8 cellular contexts compared by ENCODE assay signal in genomic region chr9:36855443-36856315, GRCh38.
A peak's percentile ranks its signal among the peaks of the same experiment; 100 is the strongest.
DNase-seq lines count a peak whose midpoint lies in the region; ATAC-seq and TF ChIP-seq lines count a peak whose summit lies in the region.

No MANE protein-coding gene starts in this region.

- no peaks in the 10 kb centered on the region for H3K9me3 ChIP-seq in CD8-positive, alpha-beta T cell (ENCODE audit: low read length)
- H3K9me3 ChIP-seq in PC-9 (ENCODE audit: insufficient read depth, low read depth) (no peaks in the 10 kb centered on the region), tibial artery (no peaks in the 10 kb centered on the region)

- no peaks in the 10 kb centered on the region for H3K4me1 ChIP-seq in CD8-positive, alpha-beta T cell (ENCODE audit: insufficient read depth, low read length)
- H3K4me1 ChIP-seq in PC-9 (replicated peaks; ENCODE audit: insufficient read depth) (no peaks in the 10 kb centered on the region), tibial artery (no peaks in the 10 kb centered on the region)

- H3K27me3 ChIP-seq in CD8-positive, alpha-beta T cell (ENCODE audit: insufficient read depth, low read length) = no peaks in the 10 kb centered on the region
- H3K27me3 ChIP-seq in PC-9 (ENCODE audit: insufficient read depth, low read depth) = peaks cover 42% of the 10 kb centered on the region; the same call in 1 of the 2 replicates
- H3K27me3 ChIP-seq in tibial artery = peaks cover 0 to 60% of the 10 kb centered on the region in 2 donors

- H3K36me3 ChIP-seq in CD8-positive, alpha-beta T cell (ENCODE audit: insufficient read depth, low read length) = no peaks in the 10 kb centered on the region
- H3K36me3 ChIP-seq in PC-9 (ENCODE audit: low read depth) = no peaks in the 10 kb centered on the region
- no peaks in the 10 kb centered on the region for H3K36me3 ChIP-seq in tibial artery

- peak in 6 of 7 experiments; percentile 9 to 53 (median 23) for DNase-seq in CD8-positive, alpha-beta T cell
- DNase-seq in PC-9 (peak in 1 of 2 experiments; percentile 55), epithelial cell of esophagus (ENCODE audit: low read depth) (peak; percentile 41), amniotic stem cell (lab: John Stamatoyannopoulos, UW) (no peak), tibial artery (no peak), KG1 (lab: John Stamatoyannopoulos, UW) (no peak)
- peak; percentile 14 to 70 for DNase-seq in stimulated activated effector memory CD8-positive, alpha-beta T cell treated with anti-CD3 and anti-CD28 coated beads, Interleukin-12 subunit alpha, Interleukin-12 subunit beta, amount 100 ng/mL, for 72 hours (ENCODE audit: low spot score in 2 of 2)

- no peak for ATAC-seq in CD8-positive, alpha-beta T cell
- ATAC-seq in GM21723 (IDR thresholded peaks at IDR 0.05; ENCODE audit: unreplicated experiment) = peak; percentile 65
- ATAC-seq in stimulated activated effector memory CD8-positive, alpha-beta T cell treated with anti-CD3 and anti-CD28 coated beads, Interleukin-12 subunit alpha, Interleukin-12 subunit beta, amount 100 ng/mL, for 72 hours = peak; percentile 86

- H3K9me2 ChIP-seq in PC-9 (ENCODE audit: insufficient read depth) = no peaks in the 10 kb centered on the region

- TF ChIP-seq CTCF in CD8-positive, alpha-beta T cell (IDR thresholded peaks at IDR 0.05) = no peak
- TF ChIP-seq CTCF in PC-9 (conservative IDR thresholded peaks at IDR 0.05) (peak; percentile 32; the same call in 1 of the 2 replicates), epithelial cell of esophagus (IDR thresholded peaks at IDR 0.05; ENCODE audit: insufficient read depth, low read depth, low read length, missing control alignments) (peak; percentile 38), tibial artery (IDR thresholded peaks at IDR 0.05) (no peak)

- no peak overlapping the region for H3K27ac Mint-ChIP-seq in CD8-positive, alpha-beta T cell
- H3K27ac Mint-ChIP-seq in stimulated activated effector memory CD8-positive, alpha-beta T cell treated with anti-CD3 and anti-CD28 coated beads, Interleukin-12 subunit alpha, Interleukin-12 subunit beta, amount 100 ng/mL, for 72 hours = no peak overlapping the region

- no peak overlapping the region for H3K4me3 ChIP-seq in CD8-positive, alpha-beta T cell (ENCODE audit: low read depth, low read length)
- no peak overlapping the region for H3K4me3 ChIP-seq in PC-9
- no peak overlapping the region for H3K4me3 ChIP-seq in epithelial cell of esophagus (ENCODE audit: low read length)
- H3K4me3 ChIP-seq in tibial artery = no peak overlapping the region

- peaks cover 6% of the 10 kb centered on the region for H3K4me1 Mint-ChIP-seq in CD8-positive, alpha-beta T cell (ENCODE audit: low read depth)
- H3K4me1 Mint-ChIP-seq in stimulated activated effector memory CD8-positive, alpha-beta T cell treated with anti-CD3 and anti-CD28 coated beads, Interleukin-12 subunit alpha, Interleukin-12 subunit beta, amount 100 ng/mL, for 72 hours = peaks cover 15% of the 10 kb centered on the region

- H3K27ac ChIP-seq in CD8-positive, alpha-beta T cell (ENCODE audit: low read depth, low read length) = no peak overlapping the region
- no peak overlapping the region for H3K27ac ChIP-seq in PC-9
- no peak overlapping the region for H3K27ac ChIP-seq in tibial artery

- no peaks in the 10 kb centered on the region for H3K27me3 Mint-ChIP-seq in CD8-positive, alpha-beta T cell (ENCODE audit: low read depth)

- no peaks in the 10 kb centered on the region for H3F3A ChIP-seq in PC-9 (ENCODE audit: insufficient read depth, low read depth)

- H3K36me3 Mint-ChIP-seq in CD8-positive, alpha-beta T cell = no peaks in the 10 kb centered on the region
- no peaks in the 10 kb centered on the region for H3K36me3 Mint-ChIP-seq in stimulated activated effector memory CD8-positive, alpha-beta T cell treated with anti-CD3 and anti-CD28 coated beads, Interleukin-12 subunit alpha, Interleukin-12 subunit beta, amount 100 ng/mL, for 72 hours

- no TSS peak for BruUV-seq in PC-9 (replicated peaks; lab: Mats Ljungman, UMichigan)

- no peak overlapping the region for H3K4me3 Mint-ChIP-seq in CD8-positive, alpha-beta T cell
- H3K4me3 Mint-ChIP-seq in stimulated activated effector memory CD8-positive, alpha-beta T cell treated with anti-CD3 and anti-CD28 coated beads, Interleukin-12 subunit alpha, Interleukin-12 subunit beta, amount 100 ng/mL, for 72 hours = no peak overlapping the region

- no peaks in the 10 kb centered on the region for H4K20me1 ChIP-seq in PC-9 (ENCODE audit: insufficient read depth)

- intact Hi-C loops in CD8-positive, alpha-beta T cell (cut with DNase I, micrococcal nuclease) = loop anchor here in 1 of 2 experiments (5.0 kb wide), 1 partner anchor 448 kb away; no protein-coding TSS in a partner anchor
- intact Hi-C loops in PC-9 (cut with micrococcal nuclease; ENCODE audit: unreplicated experiment) (no loop called here), tibial artery (cut with DNase I; ENCODE audit: low total_unique reads) (no loop called here)

- POLR2A ChIA-PET in CD8-positive, alpha-beta T cell (lab: Charles Lee) = no interaction called here
- POLR2A ChIA-PET in PC-9 (lab: Charles Lee; ENCODE audit: unreplicated experiment) = interaction anchor here (0.6 kb wide), 1 partner anchor 69 kb away, joined by 3 read pairs; no protein-coding TSS in a partner anchor

- H3K79me2 ChIP-seq in PC-9 (ENCODE audit: low read depth) = no peaks in the 10 kb centered on the region

- H3K4me2 ChIP-seq in PC-9 = no peak overlapping the region

- no peak overlapping the region for H2AFZ ChIP-seq in PC-9

- CTCF ChIA-PET in CD8-positive, alpha-beta T cell (lab: Charles Lee) = interaction anchor here (0.6 to 1.8 kb wide), 3 partner anchors 11 to 263 kb away, joined by 3 to 5 read pairs (median 4); no protein-coding TSS in a partner anchor
- CTCF ChIA-PET in PC-9 (lab: Charles Lee) = interaction anchor here (0.6 kb wide), 1 partner anchor 189 kb away, joined by 18 read pairs; no protein-coding TSS in a partner anchor

- H3K9me3 Mint-ChIP-seq in CD8-positive, alpha-beta T cell = no peaks in the 10 kb centered on the region
- no peaks in the 10 kb centered on the region for H3K9me3 Mint-ChIP-seq in stimulated activated effector memory CD8-positive, alpha-beta T cell treated with anti-CD3 and anti-CD28 coated beads, Interleukin-12 subunit alpha, Interleukin-12 subunit beta, amount 100 ng/mL, for 72 hours

Comparison
In these comparisons a context has a peak if more than half of its experiments do, and no peak if none do; other contexts are left out.
1. DNase-seq: peak in CD8-positive, alpha-beta T cell (6 of 7), epithelial cell of esophagus (single experiment) and stimulated activated effector memory CD8-positive, alpha-beta T cell treated with anti-CD3 and anti-CD28 coated beads, Interleukin-12 subunit alpha, Interleukin-12 subunit beta, amount 100 ng/mL, for 72 hours (2 of 2); none in amniotic stem cell (single experiment), tibial artery (0 of 2) and KG1 (single experiment).
2. CTCF ChIP-seq: peak in PC-9 (single experiment) and epithelial cell of esophagus (single experiment); none in CD8-positive, alpha-beta T cell (single experiment) and tibial artery (0 of 2).